Comparison of ENCODE assay signal across 9 cellular contexts in genomic region chr6:159170333-159170672, GRCh38. TPM values are rescaled to one million over a fixed set of nuclear protein-coding genes. Genes with fewer than 3 reads are reported as not detected.
A peak's percentile ranks its signal among the peaks of the same experiment; 100 is the strongest.
DNase-seq lines count a peak whose midpoint lies in the region; ATAC-seq and TF ChIP-seq lines count a peak whose summit lies in the region.
"Had no signal": no experiment of that assay in that cellular context is flagged by ENCODE, and none has a peak within 500 bp of the region (broad histone marks: within the 10 kb centered on the region; RNA-seq: fewer than 3 reads in every experiment).

No MANE protein-coding gene starts in this region.

- H3K27ac ChIP-seq in right atrium auricular region (no peak overlapping the region), brain microvascular endothelial cell (no peak overlapping the region), mucosa of rectum (ENCODE audit: low read depth in 2 of 2, low read length in 2 of 2) (no peak overlapping the region), vagina (no peak overlapping the region)
- H3K27ac ChIP-seq: upper lobe of right lung had no signal

- ATAC-seq in left cardiac atrium: no peak

- H3K4me3 ChIP-seq in right atrium auricular region (peak overlapping the region; percentile 25 to 46), brain microvascular endothelial cell (ENCODE audit: low read depth, low read length) (peak overlapping the region; percentile 43), mucosa of rectum (ENCODE audit: low read length in 2 of 2) (peak overlapping the region; percentile 44 to 49), vagina (peak overlapping the region; percentile 44 to 50)

- TF ChIP-seq CTCF in right atrium auricular region (IDR thresholded peaks at IDR 0.05): no peak
- TF ChIP-seq CTCF in brain microvascular endothelial cell (IDR thresholded peaks at IDR 0.05; ENCODE audit: low read depth, low read length, missing control alignments): no peak
- TF ChIP-seq CTCF in vagina (IDR thresholded peaks at IDR 0.05): no peak

- DNase-seq in right atrium auricular region (ENCODE audit: low spot score) (no peak), left cardiac atrium (no peak), brain microvascular endothelial cell (no peak), vagina (ENCODE audit: extremely low spot score in 2 of 2) (no peak), LoVo (ENCODE audit: low spot score) (no peak), amniotic stem cell (lab: John Stamatoyannopoulos, UW) (no peak)
- no peak for DNase-seq in activated effector memory CD4-positive, alpha-beta T cell treated with anti-CD3 and anti-CD28 coated beads, Interleukin-2, amount 50 U/mL, for 16 hours
- DNase-seq: upper lobe of right lung had no signal

- H3K9me3 ChIP-seq in right atrium auricular region (no peaks in the 10 kb centered on the region), mucosa of rectum (ENCODE audit: control insufficient read depth in 2 of 2, low read length in 2 of 2) (peaks cover 0 to 2% of the 10 kb centered on the region in 2 donors), vagina (no peaks in the 10 kb centered on the region)
- H3K9me3 ChIP-seq: upper lobe of right lung had no signal

- intact Hi-C loops in left cardiac atrium (cut with DNase I): loop anchor here (5.0 to 10.0 kb wide), 3 partner anchors 284 to 484 kb away; no protein-coding TSS in a partner anchor
- intact Hi-C loops in vagina (cut with DNase I): loop anchor here (10.0 kb wide), 1 partner anchor 484 kb away; no protein-coding TSS in a partner anchor

- peaks cover 0 to 5% of the 10 kb centered on the region in 2 donors for H3K27me3 ChIP-seq in right atrium auricular region
- H3K27me3 ChIP-seq in brain microvascular endothelial cell (replicated peaks): peaks cover 13% of the 10 kb centered on the region
- peaks cover 33 to 61% of the 10 kb centered on the region in 2 donors for H3K27me3 ChIP-seq in mucosa of rectum (ENCODE audit: control insufficient read depth in 2 of 2, insufficient read depth in 2 of 2, low read length in 2 of 2)
- no peaks in the 10 kb centered on the region for H3K27me3 ChIP-seq in vagina

- TF ChIP-seq POLR2A in vagina (IDR thresholded peaks at IDR 0.05): no peak

- H3K4me1 ChIP-seq in right atrium auricular region: peaks cover 0 to 33% of the 10 kb centered on the region in 2 donors
- peaks cover 0 to 5% of the 10 kb centered on the region in 2 donors for H3K4me1 ChIP-seq in mucosa of rectum (ENCODE audit: control insufficient read depth in 2 of 2, insufficient read depth in 2 of 2, low read length in 2 of 2)
- H3K4me1 ChIP-seq in vagina: no peaks in the 10 kb centered on the region

- in situ Hi-C loops in brain microvascular endothelial cell (cut with HindIII; ENCODE audit: low pct_ligation_motif_present, low sequenced_read_pairs): loop anchor here (25.0 kb wide), 1 partner anchor 467 kb away; no protein-coding TSS in a partner anchor

- no peak overlapping the region for H3K9ac ChIP-seq in mucosa of rectum (ENCODE audit: low read depth in 1 of 2, low read length in 2 of 2)

- H3K36me3 ChIP-seq in right atrium auricular region (no peaks in the 10 kb centered on the region), brain microvascular endothelial cell (replicated peaks) (no peaks in the 10 kb centered on the region), mucosa of rectum (ENCODE audit: control insufficient read depth in 2 of 2, insufficient read depth in 2 of 2, low read length in 2 of 2) (no peaks in the 10 kb centered on the region), vagina (no peaks in the 10 kb centered on the region)
- H3K36me3 ChIP-seq: upper lobe of right lung had no signal

RNA-seq across cellular contexts. Expression of gene FNDC1, which starts 1.1 kb away (rescaled TPM):
- 1 to 10 TPM in 1 of 2 donors, under 1 TPM in 1; 0.16 to 1.8 TPM for total RNA-seq in right atrium auricular region
- total RNA-seq in left cardiac atrium: 1 to 10 TPM in 1 of 2 donors, under 1 TPM in 1; 0.63 to 1.6 TPM
- total RNA-seq in vagina: 0.49 TPM
